ENCODE assay signal across 39 cellular contexts in the genomic region with DNA sequence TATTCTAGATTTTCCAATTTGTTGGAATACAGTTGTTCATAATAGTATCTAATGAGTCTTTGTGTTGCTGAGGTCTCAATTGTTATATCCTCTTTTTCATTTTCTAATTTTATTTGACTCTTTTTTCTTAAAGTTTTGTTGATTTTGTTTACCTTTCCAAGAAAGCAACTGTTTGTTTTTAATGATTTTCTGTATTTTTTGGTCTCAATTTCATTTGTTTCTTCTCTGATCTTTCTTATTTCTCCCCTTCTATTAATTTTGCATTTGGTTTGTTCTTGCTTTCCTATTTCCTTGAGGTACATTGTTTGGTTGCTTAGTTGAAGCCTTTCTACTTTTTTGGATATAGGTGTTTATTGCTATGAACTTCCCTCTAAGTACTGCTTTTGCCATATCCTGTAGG. TPM values are rescaled to one million over a fixed set of nuclear protein-coding genes. Genes with fewer than 3 reads are reported as not detected.
"Had no signal": no experiment of that assay in that cellular context is flagged by ENCODE, and none has a peak within 500 bp of the region (broad histone marks: within the 10 kb centered on the region; RNA-seq: fewer than 3 reads in every experiment).

No MANE protein-coding gene starts in this region.

- H3K27me3 ChIP-seq: adrenal gland, ascending aorta, brain microvascular endothelial cell, breast epithelium, cardiac muscle cell had no signal

- DNase-seq: activated effector memory CD4-positive, alpha-beta T cell treated with anti-CD3 and anti-CD28 coated beads, Interleukin-2, amount 50 U/mL, for 16 hours; activated effector memory CD4-positive, alpha-beta T cell treated with Interleukin-2 at 50 U/mL for 16 hours; activated gamma-delta T cell; activated gamma-delta T cell treated with Interleukin-2 at 50 U/mL for 16 hours; activated naive CD4-positive, alpha-beta T cell; activated naive CD4-positive, alpha-beta T cell treated with anti-CD3 and anti-CD28 coated beads for 36 hours; activated naive CD4-positive, alpha-beta T cell treated with anti-CD3 and anti-CD28 coated beads, Interleukin-2, amount 10 ng/mL, durations not matched to agents 7 days and 5 days; activated naive CD4-positive, alpha-beta T cell treated with anti-CD3 and anti-CD28 coated beads, Interleukin-2, amount 50 U/mL, for 16 hours; activated naive CD4-positive, alpha-beta T cell treated with Interleukin-2 at 50 U/mL for 16 hours; activated naive CD8-positive, alpha-beta T cell treated with anti-CD3 and anti-CD28 coated beads for 36 hours; activated naive CD8-positive, alpha-beta T cell treated with anti-CD3 and anti-CD28 coated beads, Interleukin-2, amount 10 ng/mL, durations not matched to agents 7 days and 5 days; activated naive CD8-positive, alpha-beta T cell treated with anti-CD3 and anti-CD28 coated beads, Interleukin-2, amount 50 U/mL, for 24 hours; activated T-cell treated with anti-CD3 and anti-CD28 coated beads, Interleukin-2, amount 50 U/mL, for 1 hour; activated T-cell treated with anti-CD3 and anti-CD28 coated beads, Interleukin-2, amount 50 U/mL, for 24 hours; activated T-cell treated with anti-CD3 and anti-CD28 coated beads, Interleukin-2, amount 50 U/mL, for 4 hours; activated T-cell treated with anti-CD3 and anti-CD28 coated beads, Interleukin-2, amount 50 U/mL, for 48 hours; activated T-cell treated with anti-CD3 and anti-CD28 coated beads, Interleukin-2, amount 50 U/mL, for 72 hours; adrenal gland; amniotic stem cell; amygdala; anterior cingulate cortex; aorta; brain microvascular endothelial cell; caudate nucleus; central memory CD4-positive, alpha-beta T cell; cerebellar nuclear complex had no signal

- H3K9me3 ChIP-seq: adrenal gland, ascending aorta, breast epithelium had no signal

- H3K4me1 ChIP-seq: adrenal gland, ascending aorta, breast epithelium had no signal

- H3K36me3 ChIP-seq: adrenal gland, ascending aorta, brain microvascular endothelial cell, breast epithelium, cardiac muscle cell had no signal

- ATAC-seq: activated naive CD4-positive, alpha-beta T cell treated with anti-CD3 and anti-CD28 coated beads, Interleukin-2, amount 50 U/mL, for 72 hours; activated naive CD8-positive, alpha-beta T cell treated with anti-CD3 and anti-CD28 coated beads, Interleukin-2, amount 50 U/mL, for 24 hours; activated T-cell treated with anti-CD3 and anti-CD28 coated beads, Interleukin-2, amount 50 U/mL, for 4 hours; activated T-cell treated with anti-CD3 and anti-CD28 coated beads, Interleukin-2, amount 50 U/mL, for 72 hours; activated T-helper 17 cell treated with anti-CD3 and anti-CD28 coated beads, Interleukin-2, amount 50 U/mL, for 72 hours had no signal

- H3K4me3 ChIP-seq: adrenal gland, ascending aorta, breast epithelium, cardiac muscle cell had no signal

- FAIRE-seq: astrocyte, bronchial epithelial cell had no signal

- H3K27ac ChIP-seq: adrenal gland, ascending aorta, brain microvascular endothelial cell, breast epithelium, cardiac muscle cell had no signal

RNA-seq across cellular contexts. Expression of a gene that starts 5.2 kb away (rescaled TPM):
- total RNA-seq: activated naive CD4-positive, alpha-beta T cell treated with anti-CD3 and anti-CD28 coated beads for 36 hours; activated naive CD4-positive, alpha-beta T cell treated with anti-CD3 and anti-CD28 coated beads, Interleukin-2, amount 50 U/mL, for 72 hours; activated naive CD8-positive, alpha-beta T cell treated with anti-CD3 and anti-CD28 coated beads for 36 hours; activated naive CD8-positive, alpha-beta T cell treated with anti-CD3 and anti-CD28 coated beads, Interleukin-2, amount 10 ng/mL, durations not matched to agents 7 days and 5 days; activated T-cell treated with anti-CD3 and anti-CD28 coated beads, Interleukin-2, amount 50 U/mL, for 4 hours; activated T-cell treated with anti-CD3 and anti-CD28 coated beads, Interleukin-2, amount 50 U/mL, for 72 hours; activated T-helper 1 cell treated with anti-CD3 and anti-CD28 coated beads, Interleukin-12 subunit alpha, Interleukin-12 subunit beta, Interleukin-2, Interleukin-4 antibody, amounts not matched to agents 30 ng/mL and 10 ng/mL and 1 ng/mL, durations not matched to agents 14 hours and 24 hours and 36 hours; activated T-helper 2 cell treated with anti-CD3 and anti-CD28 coated beads, Interferon-gamma antibody, Interleukin-2, Interleukin-4, amounts not matched to agents 10 μg/mL and 5 μg/mL and 100 μg/mL, durations not matched to agents 14 hours and 24 hours and 36 hours; adrenal gland; aorta; ascending aorta; astrocyte; breast epithelium; bronchial epithelial cell; cardiac muscle cell; cardiac septum; cerebellum; chondrocyte had no signal
- polyA plus RNA-seq: adipose tissue, adrenal gland, aorta, cardiac muscle cell had no signal

RNA-seq across cellular contexts. Expression of a gene that starts 21.6 kb away (rescaled TPM):
- total RNA-seq: activated naive CD4-positive, alpha-beta T cell treated with anti-CD3 and anti-CD28 coated beads for 36 hours; activated naive CD4-positive, alpha-beta T cell treated with anti-CD3 and anti-CD28 coated beads, Interleukin-2, amount 50 U/mL, for 72 hours; activated naive CD8-positive, alpha-beta T cell treated with anti-CD3 and anti-CD28 coated beads for 36 hours; activated naive CD8-positive, alpha-beta T cell treated with anti-CD3 and anti-CD28 coated beads, Interleukin-2, amount 10 ng/mL, durations not matched to agents 7 days and 5 days; activated T-cell treated with anti-CD3 and anti-CD28 coated beads, Interleukin-2, amount 50 U/mL, for 4 hours; activated T-cell treated with anti-CD3 and anti-CD28 coated beads, Interleukin-2, amount 50 U/mL, for 72 hours; activated T-helper 1 cell treated with anti-CD3 and anti-CD28 coated beads, Interleukin-12 subunit alpha, Interleukin-12 subunit beta, Interleukin-2, Interleukin-4 antibody, amounts not matched to agents 30 ng/mL and 10 ng/mL and 1 ng/mL, durations not matched to agents 14 hours and 24 hours and 36 hours; activated T-helper 17 cell treated with anti-CD3 and anti-CD28 coated beads, Interleukin-2, amount 50 U/mL, for 72 hours; activated T-helper 2 cell treated with anti-CD3 and anti-CD28 coated beads, Interferon-gamma antibody, Interleukin-2, Interleukin-4, amounts not matched to agents 10 μg/mL and 5 μg/mL and 100 μg/mL, durations not matched to agents 14 hours and 24 hours and 36 hours; adrenal gland; aorta; ascending aorta; astrocyte; breast epithelium; bronchial epithelial cell; cardiac muscle cell; cardiac septum; cerebellum; chondrocyte had no signal
- polyA plus RNA-seq: adipose tissue, adrenal gland, aorta, cardiac muscle cell had no signal

RNA-seq across cellular contexts. Expression of a gene that starts 40.7 kb away (rescaled TPM):
- total RNA-seq: activated naive CD4-positive, alpha-beta T cell treated with anti-CD3 and anti-CD28 coated beads for 36 hours; activated naive CD4-positive, alpha-beta T cell treated with anti-CD3 and anti-CD28 coated beads, Interleukin-2, amount 50 U/mL, for 72 hours; activated naive CD8-positive, alpha-beta T cell treated with anti-CD3 and anti-CD28 coated beads for 36 hours; activated naive CD8-positive, alpha-beta T cell treated with anti-CD3 and anti-CD28 coated beads, Interleukin-2, amount 10 ng/mL, durations not matched to agents 7 days and 5 days; activated T-cell treated with anti-CD3 and anti-CD28 coated beads, Interleukin-2, amount 50 U/mL, for 4 hours; activated T-cell treated with anti-CD3 and anti-CD28 coated beads, Interleukin-2, amount 50 U/mL, for 72 hours; activated T-helper 1 cell treated with anti-CD3 and anti-CD28 coated beads, Interleukin-12 subunit alpha, Interleukin-12 subunit beta, Interleukin-2, Interleukin-4 antibody, amounts not matched to agents 30 ng/mL and 10 ng/mL and 1 ng/mL, durations not matched to agents 14 hours and 24 hours and 36 hours; activated T-helper 17 cell treated with anti-CD3 and anti-CD28 coated beads, Interleukin-2, amount 50 U/mL, for 72 hours; activated T-helper 2 cell treated with anti-CD3 and anti-CD28 coated beads, Interferon-gamma antibody, Interleukin-2, Interleukin-4, amounts not matched to agents 10 μg/mL and 5 μg/mL and 100 μg/mL, durations not matched to agents 14 hours and 24 hours and 36 hours; adrenal gland; aorta; ascending aorta; astrocyte; breast epithelium; bronchial epithelial cell; cardiac muscle cell; cardiac septum; cerebellum; chondrocyte had no signal
- polyA plus RNA-seq: adipose tissue, adrenal gland, aorta, cardiac muscle cell had no signal
